Comparison of ENCODE assay signal across 17 cellular contexts in genomic region chr4:23957465-23957864, GRCh38.
"Had no signal": no experiment of that assay in that cellular context is flagged by ENCODE, and none has a peak within 500 bp of the region (broad histone marks: within the 10 kb centered on the region; RNA-seq: fewer than 3 reads in every experiment).

No MANE protein-coding gene starts in this region.

- H3K4me3 ChIP-seq: skin epidermis, transverse colon, vagina had no signal

- H3K27ac ChIP-seq: epithelial cell of prostate, skin epidermis, transverse colon, vagina, VCaP had no signal

- H3K4me1 ChIP-seq: transverse colon, vagina had no signal

- FAIRE-seq: islet of Langerhans had no signal

- H3K9me3 ChIP-seq: transverse colon, vagina had no signal

- H3K36me3 ChIP-seq: transverse colon, vagina had no signal

- DNase-seq: activated CD4-positive, alpha-beta T cell treated with anti-CD3 and anti-CD28 coated beads, Interleukin-2, amount 50 U/mL, for 48 hours; activated naive CD4-positive, alpha-beta T cell treated with anti-CD3 and anti-CD28 coated beads for 36 hours; activated naive CD8-positive, alpha-beta T cell treated with anti-CD3 and anti-CD28 coated beads, Interleukin-2, amount 50 U/mL, for 24 hours; aorta; cerebellar nuclear complex; effector memory CD4-positive, alpha-beta T cell; posterior cingulate gyrus; stimulated activated CD4-positive, alpha-beta T cell treated with anti-CD3 and anti-CD28 coated beads, Interleukin-4, amount 100 ng/mL, for 24 hours; stimulated activated naive CD8-positive, alpha-beta T cell treated with anti-CD3 and anti-CD28 coated beads, Interleukin-15, Interleukin-2, amounts not matched to agents 100 U/mL and 50 U/mL, for 24 hours; transverse colon had no signal

- ATAC-seq: activated naive CD8-positive, alpha-beta T cell treated with anti-CD3 and anti-CD28 coated beads, Interleukin-2, amount 50 U/mL, for 24 hours; activated T-helper 17 cell treated with anti-CD3 and anti-CD28 coated beads, Interleukin-2, amount 50 U/mL, for 72 hours; natural killer cell treated with Interleukin-12 subunit alpha and Interleukin-12 subunit beta and Interleukin-15 and Interleukin-18, amount 100 ng/mL, for 72 hours; stimulated activated naive CD8-positive, alpha-beta T cell treated with anti-CD3 and anti-CD28 coated beads, Interleukin-15, Interleukin-2, amounts not matched to agents 100 U/mL and 50 U/mL, for 24 hours had no signal

- H3K27me3 ChIP-seq: transverse colon, vagina had no signal
